35 cellular contexts compared by ENCODE assay signal in the genomic region with DNA sequence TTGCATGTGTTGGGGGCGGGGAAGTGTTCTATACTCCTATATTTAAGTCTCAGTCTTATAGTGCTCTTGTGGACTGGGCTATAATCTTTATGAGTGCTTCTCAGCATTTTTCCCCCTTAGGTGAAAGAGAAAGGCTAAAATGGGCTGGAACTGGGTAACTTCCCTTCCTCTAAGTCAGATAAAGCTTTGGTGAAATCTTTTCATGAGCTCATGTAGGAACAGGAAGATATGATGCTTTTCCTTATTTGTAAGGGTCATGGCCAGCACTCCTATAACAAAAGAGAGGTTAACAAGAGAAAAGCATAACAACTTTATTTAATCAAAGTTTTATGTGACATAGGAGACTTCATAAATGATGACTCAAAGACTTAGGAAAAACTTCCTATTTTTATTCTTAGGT.
"Had no signal": no experiment of that assay in that cellular context is flagged by ENCODE, and none has a peak within 500 bp of the region (broad histone marks: within the 10 kb centered on the region; RNA-seq: fewer than 3 reads in every experiment).

No MANE protein-coding gene starts in this region.

- H3K27me3 ChIP-seq: ascending aorta, cardiac muscle cell had no signal

- H3K9me3 ChIP-seq: ascending aorta had no signal

- H3K27me3 Mint-ChIP-seq: activated B cell treated with CpG ODN at 0.5 μM for 24 hours; activated CD4-positive, alpha-beta memory T cell treated with anti-CD3 and anti-CD28 coated beads, Interleukin-2, amount 10 ng/mL, durations not matched to agents 7 days and 5 days; activated CD4-positive, alpha-beta T cell treated with anti-CD3 and anti-CD28 coated beads, Interleukin-2, amount 10 ng/mL, durations not matched to agents 24 days and 14 days; activated CD8-positive, alpha-beta memory T cell treated with anti-CD3 and anti-CD28 coated beads, Interleukin-2, amount 10 ng/mL, durations not matched to agents 7 days and 5 days; activated naive CD4-positive, alpha-beta T cell treated with anti-CD3 and anti-CD28 coated beads, Interleukin-2, amount 10 ng/mL, durations not matched to agents 7 days and 5 days; activated naive CD4-positive, alpha-beta T cell treated with anti-CD3 and anti-CD28 coated beads, Interleukin-2, amount 50 U/mL, for 24 hours; activated naive CD8-positive, alpha-beta T cell; activated naive CD8-positive, alpha-beta T cell treated with anti-CD3 and anti-CD28 coated beads, Interleukin-2, amount 10 ng/mL, durations not matched to agents 7 days and 5 days; activated naive CD8-positive, alpha-beta T cell treated with anti-CD3 and anti-CD28 coated beads, Interleukin-2, amount 50 U/mL, for 24 hours; activated T-cell treated with anti-CD3 and anti-CD28 coated beads, Interleukin-2, amount 50 U/mL, for 24 hours; brain; central memory CD8-positive, alpha-beta T cell had no signal

- H3K4me3 ChIP-seq: ascending aorta, cardiac muscle cell had no signal

- H3K36me3 Mint-ChIP-seq: activated CD8-positive, alpha-beta memory T cell treated with anti-CD3 and anti-CD28 coated beads, Interleukin-2, amount 10 ng/mL, durations not matched to agents 7 days and 5 days; activated naive CD4-positive, alpha-beta T cell treated with anti-CD3 and anti-CD28 coated beads, Interleukin-2, amount 10 ng/mL, durations not matched to agents 7 days and 5 days; activated naive CD4-positive, alpha-beta T cell treated with anti-CD3 and anti-CD28 coated beads, Interleukin-2, amount 50 U/mL, for 24 hours; activated naive CD8-positive, alpha-beta T cell; activated naive CD8-positive, alpha-beta T cell treated with anti-CD3 and anti-CD28 coated beads, Interleukin-2, amount 10 ng/mL, durations not matched to agents 7 days and 5 days; brain had no signal

- H3K4me1 ChIP-seq: ascending aorta had no signal

- H3K4me3 Mint-ChIP-seq: activated B cell treated with CpG ODN at 0.5 μM for 24 hours; activated CD4-positive, alpha-beta memory T cell treated with anti-CD3 and anti-CD28 coated beads, Interleukin-2, amount 10 ng/mL, durations not matched to agents 7 days and 5 days; activated CD4-positive, alpha-beta T cell treated with anti-CD3 and anti-CD28 coated beads, Interleukin-2, amount 10 ng/mL, durations not matched to agents 24 days and 14 days; activated CD8-positive, alpha-beta memory T cell treated with anti-CD3 and anti-CD28 coated beads, Interleukin-2, amount 10 ng/mL, durations not matched to agents 7 days and 5 days; activated CD8-positive, alpha-beta T cell treated with anti-CD3 and anti-CD28 coated beads, Interleukin-2, amount 10 ng/mL, durations not matched to agents 7 days and 5 days; activated naive CD4-positive, alpha-beta T cell treated with anti-CD3 and anti-CD28 coated beads, Interleukin-2, amount 10 ng/mL, durations not matched to agents 7 days and 5 days; activated naive CD4-positive, alpha-beta T cell treated with anti-CD3 and anti-CD28 coated beads, Interleukin-2, amount 50 U/mL, for 24 hours; activated naive CD8-positive, alpha-beta T cell; activated naive CD8-positive, alpha-beta T cell treated with anti-CD3 and anti-CD28 coated beads, Interleukin-2, amount 10 ng/mL, durations not matched to agents 7 days and 5 days; activated naive CD8-positive, alpha-beta T cell treated with anti-CD3 and anti-CD28 coated beads, Interleukin-2, amount 50 U/mL, for 24 hours; activated T-cell treated with anti-CD3 and anti-CD28 coated beads, Interleukin-2, amount 50 U/mL, for 24 hours; brain; central memory CD8-positive, alpha-beta T cell; T-helper 1 cell treated with Interleukin-12 subunit alpha and Interleukin-12 subunit beta and Interleukin-4 antibody, amounts not matched to agents 30 μg/mL and 1 μg/mL, for 36 hours; T-helper 2 cell treated with Interferon-gamma antibody and Interleukin-4, amounts not matched to agents 5 μg/mL and 100 μg/mL, for 36 hours had no signal

- DNase-seq: activated B cell treated with CpG ODN at 0.5 μM for 24 hours; activated CD4-positive, alpha-beta memory T cell treated with anti-CD3 and anti-CD28 coated beads, Interleukin-2, amount 10 ng/mL, durations not matched to agents 7 days and 5 days; activated CD4-positive, alpha-beta T cell treated with anti-CD3 and anti-CD28 coated beads for 4 hours; activated CD4-positive, alpha-beta T cell treated with anti-CD3 and anti-CD28 coated beads, Interleukin-2, amount 10 ng/mL, durations not matched to agents 24 days and 14 days; activated CD4-positive, alpha-beta T cell treated with anti-CD3 and anti-CD28 coated beads, Interleukin-2, amount 50 U/mL, for 48 hours; activated CD4-positive, CD25-positive, alpha-beta regulatory T cell treated with anti-CD3 and anti-CD28 coated beads, Interleukin-2, amount 50 U/mL, for 72 hours; activated CD8-positive, alpha-beta memory T cell treated with anti-CD3 and anti-CD28 coated beads for 24 hours; activated CD8-positive, alpha-beta memory T cell treated with anti-CD3 and anti-CD28 coated beads, Interleukin-2, amount 10 ng/mL, durations not matched to agents 7 days and 5 days; activated CD8-positive, alpha-beta memory T cell treated with anti-CD3 and anti-CD28 coated beads, Interleukin-2, amount 50 U/mL, for 48 hours; activated CD8-positive, alpha-beta T cell treated with anti-CD3 and anti-CD28 coated beads, Interleukin-2, amount 10 ng/mL, durations not matched to agents 7 days and 5 days; activated effector memory CD4-positive, alpha-beta T cell treated with Interleukin-2 at 50 U/mL for 16 hours; activated gamma-delta T cell; activated naive CD4-positive, alpha-beta T cell treated with anti-CD3 and anti-CD28 coated beads, Interleukin-2, amount 10 ng/mL, durations not matched to agents 7 days and 5 days; activated naive CD4-positive, alpha-beta T cell treated with Interleukin-2 at 50 U/mL for 16 hours; activated naive CD8-positive, alpha-beta T cell treated with anti-CD3 and anti-CD28 coated beads, Interleukin-2, amount 10 ng/mL, durations not matched to agents 7 days and 5 days; activated naive CD8-positive, alpha-beta T cell treated with anti-CD3 and anti-CD28 coated beads, Interleukin-2, amount 50 U/mL, for 24 hours; activated T-cell treated with anti-CD3 and anti-CD28 coated beads, Interleukin-2, amount 50 U/mL, for 24 hours; activated T-cell treated with anti-CD3 and anti-CD28 coated beads, Interleukin-2, amount 50 U/mL, for 48 hours; amygdala; anterior cingulate cortex; caudate nucleus; SW 1271; T-helper 1 cell; T-helper 2 cell; T-helper 9 cell had no signal

- ATAC-seq: activated CD8-positive, alpha-beta memory T cell treated with anti-CD3 and anti-CD28 coated beads, Interleukin-2, amount 10 ng/mL, durations not matched to agents 7 days and 5 days; activated CD8-positive, alpha-beta T cell treated with anti-CD3 and anti-CD28 coated beads, Interleukin-2, amount 10 ng/mL, durations not matched to agents 7 days and 5 days; activated naive CD8-positive, alpha-beta T cell treated with anti-CD3 and anti-CD28 coated beads, Interleukin-2, amount 50 U/mL, for 24 hours had no signal

- H3K36me3 ChIP-seq: ascending aorta, cardiac muscle cell had no signal

- H3K9me3 Mint-ChIP-seq: activated CD4-positive, alpha-beta T cell treated with anti-CD3 and anti-CD28 coated beads, Interleukin-2, amount 10 ng/mL, durations not matched to agents 24 days and 14 days; activated naive CD8-positive, alpha-beta T cell treated with anti-CD3 and anti-CD28 coated beads, Interleukin-2, amount 10 ng/mL, durations not matched to agents 7 days and 5 days had no signal

- H3K4me1 Mint-ChIP-seq: activated B cell treated with CpG ODN at 0.5 μM for 24 hours; activated CD4-positive, alpha-beta memory T cell treated with anti-CD3 and anti-CD28 coated beads, Interleukin-2, amount 10 ng/mL, durations not matched to agents 7 days and 5 days; activated CD4-positive, alpha-beta T cell treated with anti-CD3 and anti-CD28 coated beads, Interleukin-2, amount 10 ng/mL, durations not matched to agents 24 days and 14 days; activated CD8-positive, alpha-beta memory T cell treated with anti-CD3 and anti-CD28 coated beads, Interleukin-2, amount 10 ng/mL, durations not matched to agents 7 days and 5 days; activated naive CD4-positive, alpha-beta T cell treated with anti-CD3 and anti-CD28 coated beads, Interleukin-2, amount 10 ng/mL, durations not matched to agents 7 days and 5 days; activated naive CD4-positive, alpha-beta T cell treated with anti-CD3 and anti-CD28 coated beads, Interleukin-2, amount 50 U/mL, for 24 hours; activated naive CD8-positive, alpha-beta T cell treated with anti-CD3 and anti-CD28 coated beads, Interleukin-2, amount 10 ng/mL, durations not matched to agents 7 days and 5 days; activated naive CD8-positive, alpha-beta T cell treated with anti-CD3 and anti-CD28 coated beads, Interleukin-2, amount 50 U/mL, for 24 hours; brain; central memory CD8-positive, alpha-beta T cell had no signal

- H3K27ac ChIP-seq: ascending aorta, cardiac muscle cell, VCaP had no signal

- H3K27ac Mint-ChIP-seq: activated B cell treated with CpG ODN at 0.5 μM for 24 hours; activated CD4-positive, alpha-beta memory T cell treated with anti-CD3 and anti-CD28 coated beads, Interleukin-2, amount 10 ng/mL, durations not matched to agents 7 days and 5 days; activated CD4-positive, alpha-beta T cell treated with anti-CD3 and anti-CD28 coated beads, Interleukin-2, amount 10 ng/mL, durations not matched to agents 24 days and 14 days; activated CD8-positive, alpha-beta memory T cell treated with anti-CD3 and anti-CD28 coated beads, Interleukin-2, amount 10 ng/mL, durations not matched to agents 7 days and 5 days; activated CD8-positive, alpha-beta T cell treated with anti-CD3 and anti-CD28 coated beads, Interleukin-2, amount 10 ng/mL, durations not matched to agents 7 days and 5 days; activated naive CD4-positive, alpha-beta T cell treated with anti-CD3 and anti-CD28 coated beads, Interleukin-2, amount 10 ng/mL, durations not matched to agents 7 days and 5 days; activated naive CD4-positive, alpha-beta T cell treated with anti-CD3 and anti-CD28 coated beads, Interleukin-2, amount 50 U/mL, for 24 hours; activated naive CD8-positive, alpha-beta T cell; activated naive CD8-positive, alpha-beta T cell treated with anti-CD3 and anti-CD28 coated beads, Interleukin-2, amount 10 ng/mL, durations not matched to agents 7 days and 5 days; activated naive CD8-positive, alpha-beta T cell treated with anti-CD3 and anti-CD28 coated beads, Interleukin-2, amount 50 U/mL, for 24 hours; activated T-cell treated with anti-CD3 and anti-CD28 coated beads, Interleukin-2, amount 50 U/mL, for 24 hours; activated T-helper 2 cell treated with anti-CD3 and anti-CD28 coated beads, Interferon-gamma antibody, Interleukin-2, Interleukin-4, amounts not matched to agents 10 μg/mL and 5 μg/mL and 100 μg/mL, durations not matched to agents 14 hours and 24 hours and 36 hours; brain; T-helper 1 cell treated with Interleukin-12 subunit alpha and Interleukin-12 subunit beta and Interleukin-4 antibody, amounts not matched to agents 30 μg/mL and 1 μg/mL, for 36 hours; T-helper 2 cell treated with Interferon-gamma antibody and Interleukin-4, amounts not matched to agents 5 μg/mL and 100 μg/mL, for 36 hours had no signal
